In the genomic region with DNA sequence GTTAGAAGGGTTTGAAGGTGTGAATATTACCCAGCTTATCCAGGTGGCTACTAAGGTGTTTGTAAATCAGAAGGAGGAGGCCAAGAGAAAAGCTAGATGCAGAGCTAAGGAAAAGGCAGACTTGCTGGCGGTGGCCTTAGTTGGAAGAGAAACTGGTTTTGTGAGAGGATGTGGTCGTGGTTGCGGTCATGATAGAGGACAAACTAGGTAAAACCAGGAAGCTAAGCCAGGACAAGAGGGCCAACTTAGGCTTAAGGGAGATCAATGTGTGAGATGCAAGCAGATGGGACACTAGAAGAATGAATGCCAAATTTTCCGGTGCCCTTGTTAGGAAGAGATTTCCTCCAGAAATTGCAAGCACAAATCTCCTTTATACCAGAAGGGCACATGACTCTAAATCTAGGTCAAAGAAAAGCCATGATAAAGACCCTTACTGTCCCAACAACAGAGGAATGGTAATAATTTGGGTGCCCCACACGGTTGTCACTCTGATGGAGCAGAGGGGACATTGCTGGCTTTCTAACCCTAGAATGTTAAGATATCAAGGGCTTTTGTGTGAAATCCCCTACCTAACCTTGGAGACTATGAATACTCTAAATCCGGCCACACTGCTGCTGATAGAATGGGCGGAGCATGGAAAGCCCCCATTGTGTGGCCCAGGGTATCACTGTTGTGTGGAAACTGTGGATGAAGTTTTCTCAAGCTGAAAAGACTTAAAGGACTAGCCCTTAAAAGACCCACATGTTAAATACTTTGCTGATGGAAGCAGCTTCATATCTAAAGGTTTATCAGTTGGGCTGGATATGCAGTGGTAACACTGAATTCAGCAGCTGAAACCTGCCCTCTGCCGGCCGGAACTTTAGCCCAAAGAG, we compare ENCODE assay signal across 1 cellular context.
TF ChIP-seq lines count a peak whose summit lies in the region.

No MANE protein-coding gene starts in this region.

TF ChIP-seq in GM12878, 131 proteins besides CTCF, POLR2A, EP300 and RAD21 (continues in another document):
- no peak for TF ChIP-seq KLF5 (IDR thresholded peaks at IDR 0.05; ENCODE audit: partially characterized antibody)
- TF ChIP-seq CREM (IDR thresholded peaks at IDR 0.05; ENCODE audit: low read depth), result 0 out of 2 replicates have a peak, but pooled peaks have one; percentile 19
- TF ChIP-seq TCF3 (IDR thresholded peaks at IDR 0.05; ENCODE audit: borderline replicate concordance, insufficient read depth, low read depth, low read length), result no peak
- TF ChIP-seq, protein P1, sequence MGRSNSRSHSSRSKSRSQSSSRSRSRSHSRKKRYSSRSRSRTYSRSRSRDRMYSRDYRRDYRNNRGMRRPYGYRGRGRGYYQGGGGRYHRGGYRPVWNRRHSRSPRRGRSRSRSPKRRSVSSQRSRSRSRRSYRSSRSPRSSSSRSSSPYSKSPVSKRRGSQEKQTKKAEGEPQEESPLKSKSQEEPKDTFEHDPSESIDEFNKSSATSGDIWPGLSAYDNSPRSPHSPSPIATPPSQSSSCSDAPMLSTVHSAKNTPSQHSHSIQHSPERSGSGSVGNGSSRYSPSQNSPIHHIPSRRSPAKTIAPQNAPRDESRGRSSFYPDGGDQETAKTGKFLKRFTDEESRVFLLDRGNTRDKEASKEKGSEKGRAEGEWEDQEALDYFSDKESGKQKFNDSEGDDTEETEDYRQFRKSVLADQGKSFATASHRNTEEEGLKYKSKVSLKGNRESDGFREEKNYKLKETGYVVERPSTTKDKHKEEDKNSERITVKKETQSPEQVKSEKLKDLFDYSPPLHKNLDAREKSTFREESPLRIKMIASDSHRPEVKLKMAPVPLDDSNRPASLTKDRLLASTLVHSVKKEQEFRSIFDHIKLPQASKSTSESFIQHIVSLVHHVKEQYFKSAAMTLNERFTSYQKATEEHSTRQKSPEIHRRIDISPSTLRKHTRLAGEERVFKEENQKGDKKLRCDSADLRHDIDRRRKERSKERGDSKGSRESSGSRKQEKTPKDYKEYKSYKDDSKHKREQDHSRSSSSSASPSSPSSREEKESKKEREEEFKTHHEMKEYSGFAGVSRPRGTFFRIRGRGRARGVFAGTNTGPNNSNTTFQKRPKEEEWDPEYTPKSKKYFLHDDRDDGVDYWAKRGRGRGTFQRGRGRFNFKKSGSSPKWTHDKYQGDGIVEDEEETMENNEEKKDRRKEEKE (IDR thresholded peaks at IDR 0.05), result no peak
- no peak for TF ChIP-seq HDAC2 (IDR thresholded peaks at IDR 0.05)
- TF ChIP-seq STAT1 (conservative IDR thresholded peaks at IDR 0.05), result no peak
- no peak for TF ChIP-seq NFXL1 (IDR thresholded peaks at IDR 0.05; ENCODE audit: borderline replicate concordance)
- peak; percentile 53; the same call in 1 of the 2 replicates for TF ChIP-seq SMAD5 (IDR thresholded peaks at IDR 0.05; ENCODE audit: low read depth)
- TF ChIP-seq POLR2AphosphoS2 (IDR thresholded peaks at IDR 0.05; ENCODE audit: low read depth, low read length), result no peak
- TF ChIP-seq TCF7 (IDR thresholded peaks at IDR 0.05; ENCODE audit: borderline replicate concordance), result no peak
- TF ChIP-seq SMC3 (IDR thresholded peaks at IDR 0.05; ENCODE audit: borderline replicate concordance, low read length), result peak; percentile 86; the same call in 1 of the 2 replicates
- TF ChIP-seq ZBED1 (IDR thresholded peaks at IDR 0.05; ENCODE audit: borderline replicate concordance), result peak; percentile 0
- no peak for TF ChIP-seq ZNF622 (IDR thresholded peaks at IDR 0.05)
- no peak for TF ChIP-seq SPI1 (IDR thresholded peaks at IDR 0.05; ENCODE audit: borderline replicate concordance, insufficient read depth, low read depth, low read length)
- TF ChIP-seq, protein P2, sequence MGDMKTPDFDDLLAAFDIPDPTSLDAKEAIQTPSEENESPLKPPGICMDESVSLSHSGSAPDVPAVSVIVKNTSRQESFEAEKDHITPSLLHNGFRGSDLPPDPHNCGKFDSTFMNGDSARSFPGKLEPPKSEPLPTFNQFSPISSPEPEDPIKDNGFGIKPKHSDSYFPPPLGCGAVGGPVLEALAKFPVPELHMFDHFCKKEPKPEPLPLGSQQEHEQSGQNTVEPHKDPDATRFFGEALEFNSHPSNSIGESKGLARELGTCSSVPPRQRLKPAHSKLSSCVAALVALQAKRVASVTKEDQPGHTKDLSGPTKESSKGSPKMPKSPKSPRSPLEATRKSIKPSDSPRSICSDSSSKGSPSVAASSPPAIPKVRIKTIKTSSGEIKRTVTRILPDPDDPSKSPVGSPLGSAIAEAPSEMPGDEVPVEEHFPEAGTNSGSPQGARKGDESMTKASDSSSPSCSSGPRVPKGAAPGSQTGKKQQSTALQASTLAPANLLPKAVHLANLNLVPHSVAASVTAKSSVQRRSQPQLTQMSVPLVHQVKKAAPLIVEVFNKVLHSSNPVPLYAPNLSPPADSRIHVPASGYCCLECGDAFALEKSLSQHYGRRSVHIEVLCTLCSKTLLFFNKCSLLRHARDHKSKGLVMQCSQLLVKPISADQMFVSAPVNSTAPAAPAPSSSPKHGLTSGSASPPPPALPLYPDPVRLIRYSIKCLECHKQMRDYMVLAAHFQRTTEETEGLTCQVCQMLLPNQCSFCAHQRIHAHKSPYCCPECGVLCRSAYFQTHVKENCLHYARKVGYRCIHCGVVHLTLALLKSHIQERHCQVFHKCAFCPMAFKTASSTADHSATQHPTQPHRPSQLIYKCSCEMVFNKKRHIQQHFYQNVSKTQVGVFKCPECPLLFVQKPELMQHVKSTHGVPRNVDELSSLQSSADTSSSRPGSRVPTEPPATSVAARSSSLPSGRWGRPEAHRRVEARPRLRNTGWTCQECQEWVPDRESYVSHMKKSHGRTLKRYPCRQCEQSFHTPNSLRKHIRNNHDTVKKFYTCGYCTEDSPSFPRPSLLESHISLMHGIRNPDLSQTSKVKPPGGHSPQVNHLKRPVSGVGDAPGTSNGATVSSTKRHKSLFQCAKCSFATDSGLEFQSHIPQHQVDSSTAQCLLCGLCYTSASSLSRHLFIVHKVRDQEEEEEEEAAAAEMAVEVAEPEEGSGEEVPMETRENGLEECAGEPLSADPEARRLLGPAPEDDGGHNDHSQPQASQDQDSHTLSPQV (IDR thresholded peaks at IDR 0.05), result peak; percentile 19; the same call in 1 of the 2 replicates
- TF ChIP-seq NR2F1 (conservative IDR thresholded peaks at IDR 0.05), result no peak
- TF ChIP-seq, protein P3, sequence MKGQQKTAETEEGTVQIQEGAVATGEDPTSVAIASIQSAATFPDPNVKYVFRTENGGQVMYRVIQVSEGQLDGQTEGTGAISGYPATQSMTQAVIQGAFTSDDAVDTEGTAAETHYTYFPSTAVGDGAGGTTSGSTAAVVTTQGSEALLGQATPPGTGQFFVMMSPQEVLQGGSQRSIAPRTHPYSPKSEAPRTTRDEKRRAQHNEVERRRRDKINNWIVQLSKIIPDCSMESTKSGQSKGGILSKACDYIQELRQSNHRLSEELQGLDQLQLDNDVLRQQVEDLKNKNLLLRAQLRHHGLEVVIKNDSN (IDR thresholded peaks at IDR 0.05; ENCODE audit: borderline replicate concordance, extremely low read length, insufficient read depth, low read depth, low read length), result no peak
- 0 out of 2 replicates have a peak, but pooled peaks have one; percentile 30 for TF ChIP-seq IRF4 (IDR thresholded peaks at IDR 0.05; ENCODE audit: low read depth, low read length)
- TF ChIP-seq TBL1XR1 (IDR thresholded peaks at IDR 0.05; ENCODE audit: low read depth, low read length), result peak; percentile 29; the same call in 1 of the 2 replicates
- no peak for TF ChIP-seq MYB (IDR thresholded peaks at IDR 0.05; ENCODE audit: borderline replicate concordance, low read depth, low read length)
- TF ChIP-seq, protein P4, sequence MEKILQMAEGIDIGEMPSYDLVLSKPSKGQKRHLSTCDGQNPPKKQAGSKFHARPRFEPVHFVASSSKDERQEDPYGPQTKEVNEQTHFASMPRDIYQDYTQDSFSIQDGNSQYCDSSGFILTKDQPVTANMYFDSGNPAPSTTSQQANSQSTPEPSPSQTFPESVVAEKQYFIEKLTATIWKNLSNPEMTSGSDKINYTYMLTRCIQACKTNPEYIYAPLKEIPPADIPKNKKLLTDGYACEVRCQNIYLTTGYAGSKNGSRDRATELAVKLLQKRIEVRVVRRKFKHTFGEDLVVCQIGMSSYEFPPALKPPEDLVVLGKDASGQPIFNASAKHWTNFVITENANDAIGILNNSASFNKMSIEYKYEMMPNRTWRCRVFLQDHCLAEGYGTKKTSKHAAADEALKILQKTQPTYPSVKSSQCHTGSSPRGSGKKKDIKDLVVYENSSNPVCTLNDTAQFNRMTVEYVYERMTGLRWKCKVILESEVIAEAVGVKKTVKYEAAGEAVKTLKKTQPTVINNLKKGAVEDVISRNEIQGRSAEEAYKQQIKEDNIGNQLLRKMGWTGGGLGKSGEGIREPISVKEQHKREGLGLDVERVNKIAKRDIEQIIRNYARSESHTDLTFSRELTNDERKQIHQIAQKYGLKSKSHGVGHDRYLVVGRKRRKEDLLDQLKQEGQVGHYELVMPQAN (conservative IDR thresholded peaks at IDR 0.05), result no peak
- TF ChIP-seq EED (IDR thresholded peaks at IDR 0.05; ENCODE audit: low read depth), result peak; percentile 93
- TF ChIP-seq MYC (IDR thresholded peaks at IDR 0.05; ENCODE audit: insufficient read depth, insufficient read length, insufficient replicate concordance, low read length, severe bottlenecking), result no peak
- peak; percentile 94 for TF ChIP-seq IKZF2 (IDR thresholded peaks at IDR 0.05)
- peak; percentile 81; the same call in 1 of the 2 replicates for TF ChIP-seq CBFB (IDR thresholded peaks at IDR 0.05; ENCODE audit: low read depth)
- TF ChIP-seq, protein P5, sequence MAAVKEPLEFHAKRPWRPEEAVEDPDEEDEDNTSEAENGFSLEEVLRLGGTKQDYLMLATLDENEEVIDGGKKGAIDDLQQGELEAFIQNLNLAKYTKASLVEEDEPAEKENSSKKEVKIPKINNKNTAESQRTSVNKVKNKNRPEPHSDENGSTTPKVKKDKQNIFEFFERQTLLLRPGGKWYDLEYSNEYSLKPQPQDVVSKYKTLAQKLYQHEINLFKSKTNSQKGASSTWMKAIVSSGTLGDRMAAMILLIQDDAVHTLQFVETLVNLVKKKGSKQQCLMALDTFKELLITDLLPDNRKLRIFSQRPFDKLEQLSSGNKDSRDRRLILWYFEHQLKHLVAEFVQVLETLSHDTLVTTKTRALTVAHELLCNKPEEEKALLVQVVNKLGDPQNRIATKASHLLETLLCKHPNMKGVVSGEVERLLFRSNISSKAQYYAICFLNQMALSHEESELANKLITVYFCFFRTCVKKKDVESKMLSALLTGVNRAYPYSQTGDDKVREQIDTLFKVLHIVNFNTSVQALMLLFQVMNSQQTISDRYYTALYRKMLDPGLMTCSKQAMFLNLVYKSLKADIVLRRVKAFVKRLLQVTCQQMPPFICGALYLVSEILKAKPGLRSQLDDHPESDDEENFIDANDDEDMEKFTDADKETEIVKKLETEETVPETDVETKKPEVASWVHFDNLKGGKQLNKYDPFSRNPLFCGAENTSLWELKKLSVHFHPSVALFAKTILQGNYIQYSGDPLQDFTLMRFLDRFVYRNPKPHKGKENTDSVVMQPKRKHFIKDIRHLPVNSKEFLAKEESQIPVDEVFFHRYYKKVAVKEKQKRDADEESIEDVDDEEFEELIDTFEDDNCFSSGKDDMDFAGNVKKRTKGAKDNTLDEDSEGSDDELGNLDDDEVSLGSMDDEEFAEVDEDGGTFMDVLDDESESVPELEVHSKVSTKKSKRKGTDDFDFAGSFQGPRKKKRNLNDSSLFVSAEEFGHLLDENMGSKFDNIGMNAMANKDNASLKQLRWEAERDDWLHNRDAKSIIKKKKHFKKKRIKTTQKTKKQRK (IDR thresholded peaks at IDR 0.05; ENCODE audit: low read depth, low read length), result no peak
- 0 out of 2 replicates have a peak, but pooled peaks have one; percentile 39 for TF ChIP-seq LARP7 (IDR thresholded peaks at IDR 0.05)
- no peak for TF ChIP-seq NFYA (IDR thresholded peaks at IDR 0.05; ENCODE audit: borderline replicate concordance, low read depth, low read length)
- no peak for TF ChIP-seq STAT3 (IDR thresholded peaks at IDR 0.05; ENCODE audit: low read depth, low read length)
- TF ChIP-seq, protein P6, sequence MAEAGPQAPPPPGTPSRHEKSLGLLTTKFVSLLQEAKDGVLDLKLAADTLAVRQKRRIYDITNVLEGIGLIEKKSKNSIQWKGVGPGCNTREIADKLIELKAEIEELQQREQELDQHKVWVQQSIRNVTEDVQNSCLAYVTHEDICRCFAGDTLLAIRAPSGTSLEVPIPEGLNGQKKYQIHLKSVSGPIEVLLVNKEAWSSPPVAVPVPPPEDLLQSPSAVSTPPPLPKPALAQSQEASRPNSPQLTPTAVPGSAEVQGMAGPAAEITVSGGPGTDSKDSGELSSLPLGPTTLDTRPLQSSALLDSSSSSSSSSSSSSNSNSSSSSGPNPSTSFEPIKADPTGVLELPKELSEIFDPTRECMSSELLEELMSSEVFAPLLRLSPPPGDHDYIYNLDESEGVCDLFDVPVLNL (IDR thresholded peaks at IDR 0.05; ENCODE audit: low read depth, low read length), result no peak
- no peak for TF ChIP-seq WRNIP1 (IDR thresholded peaks at IDR 0.05; ENCODE audit: borderline replicate concordance, low read depth, low read length)
- TF ChIP-seq SMAD1 (IDR thresholded peaks at IDR 0.05; ENCODE audit: low read depth, partially characterized antibody), result no peak
- no peak; the same call in 1 of the 2 replicates for TF ChIP-seq POLR2AphosphoS5 (IDR thresholded peaks at IDR 0.05; ENCODE audit: low read length)
- TF ChIP-seq TCF12 (IDR thresholded peaks at IDR 0.05; ENCODE audit: low read depth, low read length), result peak; percentile 4; the same call in 1 of the 2 replicates
- TF ChIP-seq, protein P7, sequence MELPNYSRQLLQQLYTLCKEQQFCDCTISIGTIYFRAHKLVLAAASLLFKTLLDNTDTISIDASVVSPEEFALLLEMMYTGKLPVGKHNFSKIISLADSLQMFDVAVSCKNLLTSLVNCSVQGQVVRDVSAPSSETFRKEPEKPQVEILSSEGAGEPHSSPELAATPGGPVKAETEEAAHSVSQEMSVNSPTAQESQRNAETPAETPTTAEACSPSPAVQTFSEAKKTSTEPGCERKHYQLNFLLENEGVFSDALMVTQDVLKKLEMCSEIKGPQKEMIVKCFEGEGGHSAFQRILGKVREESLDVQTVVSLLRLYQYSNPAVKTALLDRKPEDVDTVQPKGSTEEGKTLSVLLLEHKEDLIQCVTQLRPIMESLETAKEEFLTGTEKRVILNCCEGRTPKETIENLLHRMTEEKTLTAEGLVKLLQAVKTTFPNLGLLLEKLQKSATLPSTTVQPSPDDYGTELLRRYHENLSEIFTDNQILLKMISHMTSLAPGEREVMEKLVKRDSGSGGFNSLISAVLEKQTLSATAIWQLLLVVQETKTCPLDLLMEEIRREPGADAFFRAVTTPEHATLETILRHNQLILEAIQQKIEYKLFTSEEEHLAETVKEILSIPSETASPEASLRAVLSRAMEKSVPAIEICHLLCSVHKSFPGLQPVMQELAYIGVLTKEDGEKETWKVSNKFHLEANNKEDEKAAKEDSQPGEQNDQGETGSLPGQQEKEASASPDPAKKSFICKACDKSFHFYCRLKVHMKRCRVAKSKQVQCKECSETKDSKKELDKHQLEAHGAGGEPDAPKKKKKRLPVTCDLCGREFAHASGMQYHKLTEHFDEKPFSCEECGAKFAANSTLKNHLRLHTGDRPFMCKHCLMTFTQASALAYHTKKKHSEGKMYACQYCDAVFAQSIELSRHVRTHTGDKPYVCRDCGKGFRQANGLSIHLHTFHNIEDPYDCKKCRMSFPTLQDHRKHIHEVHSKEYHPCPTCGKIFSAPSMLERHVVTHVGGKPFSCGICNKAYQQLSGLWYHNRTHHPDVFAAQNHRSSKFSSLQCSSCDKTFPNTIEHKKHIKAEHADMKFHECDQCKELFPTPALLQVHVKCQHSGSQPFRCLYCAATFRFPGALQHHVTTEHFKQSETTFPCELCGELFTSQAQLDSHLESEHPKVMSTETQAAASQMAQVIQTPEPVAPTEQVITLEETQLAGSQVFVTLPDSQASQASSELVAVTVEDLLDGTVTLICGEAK (IDR thresholded peaks at IDR 0.05; ENCODE audit: borderline replicate concordance), result no peak
- TF ChIP-seq PAX8 (IDR thresholded peaks at IDR 0.05), result no peak
- peak in 1 of 2 experiments; percentile 20; a peak in 2 of 4 replicates for TF ChIP-seq BHLHE40 (IDR thresholded peaks at IDR 0.05; ENCODE audit: borderline replicate concordance in 1 of 2, low read depth in 2 of 2, low read length in 1 of 2)
- no peak for TF ChIP-seq YBX1 (IDR thresholded peaks at IDR 0.05)
- TF ChIP-seq RUNX3 (IDR thresholded peaks at IDR 0.05; ENCODE audit: low read length), result peak; percentile 98
